Comparison of ENCODE assay signal across 25 cellular contexts in the genomic region with DNA sequence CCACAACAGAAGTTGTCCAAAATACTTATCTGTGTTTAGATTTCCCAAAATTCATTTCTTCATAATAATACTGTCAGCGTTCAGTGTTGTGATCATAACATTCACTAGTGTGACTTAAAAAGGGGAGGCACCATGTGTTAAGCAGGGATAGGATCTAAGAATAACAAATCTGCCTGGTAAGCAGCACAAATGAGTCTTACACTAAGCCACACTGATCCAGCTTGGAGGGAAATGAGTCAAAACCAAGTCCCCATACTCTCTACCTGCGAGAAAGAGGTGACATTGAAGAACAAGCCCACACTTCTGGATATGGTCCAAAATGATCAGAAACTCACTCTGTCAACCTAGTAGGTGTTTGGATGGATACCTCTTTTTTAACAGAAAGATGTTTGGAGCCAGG.
A peak's percentile ranks its signal among the peaks of the same experiment; 100 is the strongest.
DNase-seq lines count a peak whose midpoint lies in the region; ATAC-seq and TF ChIP-seq lines count a peak whose summit lies in the region.
"Had no signal": no experiment of that assay in that cellular context is flagged by ENCODE, and none has a peak within 500 bp of the region (broad histone marks: within the 10 kb centered on the region; RNA-seq: fewer than 3 reads in every experiment).

No MANE protein-coding gene starts in this region.

- POLR2A ChIA-PET in activated CD4-positive, alpha-beta T cell treated with anti-CD3 and anti-CD28 coated beads for 36 hours (lab: Charles Lee) = no interaction called here

- no peak overlapping the region for H3K27ac Mint-ChIP-seq in activated CD4-positive, alpha-beta T cell treated with anti-CD3 and anti-CD28 coated beads for 36 hours
- H3K27ac Mint-ChIP-seq: CD14-positive monocyte; CD8-positive, alpha-beta memory T cell; HFFc6 had no signal

- no peaks in the 10 kb centered on the region for H3K27me3 Mint-ChIP-seq in activated CD4-positive, alpha-beta T cell treated with anti-CD3 and anti-CD28 coated beads for 36 hours

- DNase-seq in activated CD4-positive, alpha-beta T cell treated with anti-CD3 and anti-CD28 coated beads for 36 hours = no peak
- no peak for DNase-seq in activated CD4-positive, alpha-beta T cell treated with anti-CD3 and anti-CD28 coated beads, Interleukin-2, amount 50 U/mL, for 4 hours
- DNase-seq in ELR (ENCODE audit: low read depth) (peak; percentile 5), WERI-Rb-1 (peak; percentile 61), renal cortical epithelial cell (ENCODE audit: low read depth) (peak; percentile 9), NCI-H774 (lab: John Stamatoyannopoulos, UW) (no peak), hepatic stellate cell (ENCODE audit: low spot score) (no peak)
- DNase-seq: BE2C; CD8-positive, alpha-beta memory T cell; HFFc6; Karpas-422; NCI-H1092; NCI-H1436; NCI-H187; NCI-H2081 treated with DMSO at 0.1 percent for 48 hours; NCI-H2171; NCI-H226; NCI-H510A; NCI-H69; SJCRH30 had no signal

- no peaks in the 10 kb centered on the region for H3K27me3 ChIP-seq in WERI-Rb-1 (ENCODE audit: insufficient read depth, low read depth, severe bottlenecking)
- H3K27me3 ChIP-seq: BE2C, SJCRH30 had no signal

- H3K9me3 Mint-ChIP-seq in activated CD4-positive, alpha-beta T cell treated with anti-CD3 and anti-CD28 coated beads for 36 hours (ENCODE audit: low read depth) = no peaks in the 10 kb centered on the region
- H3K9me3 Mint-ChIP-seq: CD8-positive, alpha-beta memory T cell; HFFc6 had no signal

- peak; percentile 86 for ATAC-seq in activated CD4-positive, alpha-beta T cell treated with anti-CD3 and anti-CD28 coated beads for 36 hours
- ATAC-seq: HepG2, Right ventricle myocardium inferior had no signal

- H3K36me3 Mint-ChIP-seq in activated CD4-positive, alpha-beta T cell treated with anti-CD3 and anti-CD28 coated beads for 36 hours (ENCODE audit: low read depth) = no peaks in the 10 kb centered on the region
- H3K36me3 Mint-ChIP-seq: CD14-positive monocyte; CD8-positive, alpha-beta memory T cell had no signal

- H3K36me3 ChIP-seq in WERI-Rb-1 = no peaks in the 10 kb centered on the region
- H3K36me3 ChIP-seq: BE2C, HAP-1, SJCRH30 had no signal

- TF ChIP-seq CTCF in WERI-Rb-1 (IDR thresholded peaks at IDR 0.05; ENCODE audit: low read depth, low read length) = no peak

- H3K4me3 ChIP-seq in WERI-Rb-1 (ENCODE audit: low read depth, low read length) = no peak overlapping the region
- H3K4me3 ChIP-seq: HAP-1, SJCRH30 had no signal

- H3K4me1 Mint-ChIP-seq in activated CD4-positive, alpha-beta T cell treated with anti-CD3 and anti-CD28 coated beads for 36 hours = peaks cover 13% of the 10 kb centered on the region
- H3K4me1 Mint-ChIP-seq: CD14-positive monocyte; CD8-positive, alpha-beta memory T cell had no signal

- H3K9me3 ChIP-seq in WERI-Rb-1 (ENCODE audit: severe bottlenecking) = no peaks in the 10 kb centered on the region
- H3K9me3 ChIP-seq: BE2C, HAP-1, SJCRH30 had no signal

- no peak overlapping the region for H3K27ac ChIP-seq in WERI-Rb-1
- H3K27ac ChIP-seq: 22Rv1, SJCRH30 had no signal

- H3K4me3 Mint-ChIP-seq in activated CD4-positive, alpha-beta T cell treated with anti-CD3 and anti-CD28 coated beads for 36 hours = no peak overlapping the region
- H3K4me3 Mint-ChIP-seq: CD14-positive monocyte; CD8-positive, alpha-beta memory T cell; HFFc6 had no signal

- intact Hi-C loops in activated CD4-positive, alpha-beta T cell treated with anti-CD3 and anti-CD28 coated beads for 36 hours (cut with DNase I, micrococcal nuclease) = no loop called here

- CTCF ChIA-PET in activated CD4-positive, alpha-beta T cell treated with anti-CD3 and anti-CD28 coated beads for 36 hours (lab: Charles Lee) = no interaction called here

Comparison
In these comparisons a context has a peak if more than half of its experiments do, and no peak if none do; other contexts are left out.
1. DNase-seq: peak in ELR (single experiment), WERI-Rb-1 (single experiment) and renal cortical epithelial cell (single experiment); none in activated CD4-positive, alpha-beta T cell treated with anti-CD3 and anti-CD28 coated beads for 36 hours (single experiment), activated CD4-positive, alpha-beta T cell treated with anti-CD3 and anti-CD28 coated beads, Interleukin-2, amount 50 U/mL, for 4 hours (0 of 2), NCI-H774 (single experiment) and hepatic stellate cell (single experiment).